In genomic region chr9:127608104-127608966, GRCh38 we compare ENCODE assay signal across 8 cellular contexts. TPM values are rescaled to one million over a fixed set of nuclear protein-coding genes. Genes with fewer than 3 reads are reported as not detected.
A peak's percentile ranks its signal among the peaks of the same experiment; 100 is the strongest.
DNase-seq lines count a peak whose midpoint lies in the region; ATAC-seq and TF ChIP-seq lines count a peak whose summit lies in the region.

No MANE protein-coding gene starts in this region.

- no peaks in the 10 kb centered on the region for H3K4me1 ChIP-seq in iPS DF 6.9 (ENCODE audit: control insufficient read depth, insufficient read depth, low read length)

- peak; percentile 86 for DNase-seq in GM10248 (ENCODE audit: extremely low spot score)
- DNase-seq in NCI-H1930 (lab: John Stamatoyannopoulos, UW) = peak; percentile 73 to 88
- peak; percentile 66 for DNase-seq in T-helper 9 cell
- DNase-seq in astrocyte of the hippocampus (ENCODE audit: low read depth, low spot score) = peak; percentile 72
- no peak for DNase-seq in iPS DF 6.9 (ENCODE audit: low read depth, low spot score)
- peak; percentile 85 for DNase-seq in sciatic nerve (ENCODE audit: low spot score)
- DNase-seq in HCEC 1CT = no peak

- H3K27ac ChIP-seq in iPS DF 6.9 (ENCODE audit: low read length) = no peak overlapping the region

- ATAC-seq in sciatic nerve = peak; percentile 75
- ATAC-seq in GM21515 (IDR thresholded peaks at IDR 0.05; ENCODE audit: unreplicated experiment) = no peak

- CTCF ChIA-PET in GM10248 (lab: Yijun Ruan, JAX) = interaction anchor here (1.0 to 2.9 kb wide), 7 partner anchors 9 to 126 kb away, joined by 3 to 13 read pairs (median 4); partner anchors contain the start of gene TOR2A

- POLR2A ChIA-PET in GM10248 (lab: Yijun Ruan, JAX) = no interaction called here

- TF ChIP-seq CTCF in GM10248 (IDR thresholded peaks at IDR 0.05; ENCODE audit: control extremely low read depth, extremely low read depth, low read depth, missing control alignments) = no peak

- no peaks in the 10 kb centered on the region for H3K9me3 ChIP-seq in iPS DF 6.9 (ENCODE audit: control insufficient read depth, insufficient read depth, low read length)

- H3K36me3 ChIP-seq in iPS DF 6.9 (ENCODE audit: control insufficient read depth, insufficient read depth, low read length) = no peaks in the 10 kb centered on the region

- peak overlapping the region; percentile 3; the same call in 1 of the 2 replicates for H3K4me3 ChIP-seq in iPS DF 6.9 (ENCODE audit: low read length)

- intact Hi-C loops in sciatic nerve (cut with DNase I) = no loop called here

- no CpG with 5 or more reads among the region's 55 CpGs for WGBS in iPS DF 6.9 (ENCODE audit: insufficient coverage, insufficient read length)

- no peaks in the 10 kb centered on the region for H3K27me3 ChIP-seq in iPS DF 6.9 (ENCODE audit: control insufficient read depth, insufficient read depth, low read length)

RNA-seq across cellular contexts. Expression of gene STXBP1, which starts 3.7 kb away (rescaled TPM):
- total RNA-seq in sciatic nerve = 113 TPM

Comparison
In these comparisons a context has a peak if more than half of its experiments do, and no peak if none do; other contexts are left out.
1. DNase-seq: peak in GM10248 (single experiment), NCI-H1930 (2 of 2), T-helper 9 cell (single experiment), astrocyte of the hippocampus (single experiment) and sciatic nerve (single experiment); none in iPS DF 6.9 (single experiment) and HCEC 1CT (single experiment).